In the genomic region with DNA sequence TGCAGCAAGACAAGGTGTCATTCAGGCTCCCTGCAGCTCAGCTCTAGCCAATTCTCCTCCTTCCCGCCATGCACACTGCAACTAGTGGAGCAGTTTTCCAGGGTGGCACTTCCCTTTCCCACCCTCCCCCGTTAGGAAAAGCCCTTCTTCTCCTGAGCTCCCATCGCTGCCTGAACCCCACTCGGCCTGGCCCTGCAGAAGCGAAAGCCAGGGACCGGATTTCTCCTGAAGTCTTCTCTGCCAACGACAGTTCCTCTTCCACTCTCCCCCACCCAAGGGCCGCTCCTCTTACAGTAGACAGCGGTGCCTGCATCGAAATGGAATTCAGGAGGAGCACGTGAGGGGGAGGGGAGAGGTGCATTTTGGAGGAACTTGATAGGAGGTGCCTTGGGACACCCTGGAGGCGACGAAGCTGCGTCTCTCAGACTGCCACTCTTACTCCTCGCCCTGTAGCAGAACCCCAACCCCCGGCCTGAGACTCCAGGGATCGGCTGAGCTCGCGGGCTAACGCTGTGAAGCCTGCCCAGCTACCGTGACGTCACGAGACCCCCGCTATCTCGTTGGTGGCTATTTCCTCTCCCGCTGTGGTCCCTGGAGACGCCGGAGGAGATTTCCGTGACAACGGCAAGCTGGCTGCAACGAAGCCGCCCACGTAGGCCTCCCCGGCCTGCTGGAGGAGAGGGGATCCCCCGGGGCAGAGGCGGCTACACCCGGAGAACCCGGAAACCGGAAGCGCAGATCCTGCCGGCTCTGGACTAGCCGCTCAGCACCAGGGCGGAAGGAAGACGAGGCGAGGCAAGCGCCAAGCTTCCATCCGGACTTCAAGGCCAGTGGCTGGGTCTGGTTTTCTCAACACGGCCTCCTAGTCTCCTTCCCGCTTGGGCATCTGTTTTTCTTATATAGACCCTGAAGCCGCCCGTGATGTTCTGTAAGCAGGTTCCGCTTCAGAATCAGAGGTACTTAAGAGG, we compare ENCODE assay signal across 1 cellular context.
A peak's percentile ranks its signal among the peaks of the same experiment; 100 is the strongest.
TF ChIP-seq lines count a peak whose summit lies in the region.

No MANE protein-coding gene starts in this region.

TF ChIP-seq in GM12878, 131 proteins besides CTCF, POLR2A, EP300 and RAD21 (continued from another document and continues in another):
- TF ChIP-seq NR2F1 (conservative IDR thresholded peaks at IDR 0.05) (peak; percentile 40; the same call in 1 of the 2 replicates), PML (IDR thresholded peaks at IDR 0.05; ENCODE audit: low read length) (peak; percentile 68), NFXL1 (IDR thresholded peaks at IDR 0.05; ENCODE audit: borderline replicate concordance) (no peak), GABPA (IDR thresholded peaks at IDR 0.05; ENCODE audit: low read depth) (peak; percentile 80), SREBF1 (IDR thresholded peaks at IDR 0.05; ENCODE audit: low read length) (no peak), KAT2A (conservative IDR thresholded peaks at IDR 0.05; ENCODE audit: control insufficient read depth, low read depth, low read length) (no peak), ESRRA (IDR thresholded peaks at IDR 0.05; ENCODE audit: low read length) (no peak), BRCA1 (IDR thresholded peaks at IDR 0.05; ENCODE audit: low read depth, low read length) (peak; percentile 51; the same call in 1 of the 2 replicates), JUND (IDR thresholded peaks at IDR 0.05; ENCODE audit: low read depth, low read length) (no peak), NFIC (IDR thresholded peaks at IDR 0.05; ENCODE audit: low read depth, low read length) (peak; percentile 47; the same call in 1 of the 2 replicates), ZNF274 (IDR thresholded peaks at IDR 0.05; ENCODE audit: insufficient read depth, insufficient read length) (no peak), ZNF207 (IDR thresholded peaks at IDR 0.05; ENCODE audit: borderline replicate concordance) (peak; percentile 69; the same call in 1 of the 2 replicates), NR2C2 (IDR thresholded peaks at IDR 0.05; ENCODE audit: borderline replicate concordance, control insufficient read depth, insufficient read length, low read depth) (no peak), MYB (IDR thresholded peaks at IDR 0.05; ENCODE audit: borderline replicate concordance, low read depth, low read length) (0 out of 2 replicates have a peak, but pooled peaks have one; percentile 27), SMAD5 (IDR thresholded peaks at IDR 0.05; ENCODE audit: low read depth) (no peak), GATAD2B (conservative IDR thresholded peaks at IDR 0.05; ENCODE audit: low read depth) (0 out of 2 replicates have a peak, but pooled peaks have one; percentile 88), CBX3 (IDR thresholded peaks at IDR 0.05; ENCODE audit: borderline replicate concordance, low read depth) (no peak), EGR1 (IDR thresholded peaks at IDR 0.05; ENCODE audit: borderline replicate concordance in 1 of 2, low read depth in 2 of 2, low read length in 2 of 2) (peak; percentile 25 to 99), E2F4 (IDR thresholded peaks at IDR 0.05; ENCODE audit: low read depth, low read length) (no peak), JUNB (IDR thresholded peaks at IDR 0.05) (no peak; the same call in 1 of the 2 replicates), WRNIP1 (IDR thresholded peaks at IDR 0.05; ENCODE audit: borderline replicate concordance, low read depth, low read length) (no peak), SIX5 (IDR thresholded peaks at IDR 0.05; ENCODE audit: low read depth, low read length, severe bottlenecking) (no peak), ZNF24 (IDR thresholded peaks at IDR 0.05) (no peak)
- TF ChIP-seq, protein P1, sequence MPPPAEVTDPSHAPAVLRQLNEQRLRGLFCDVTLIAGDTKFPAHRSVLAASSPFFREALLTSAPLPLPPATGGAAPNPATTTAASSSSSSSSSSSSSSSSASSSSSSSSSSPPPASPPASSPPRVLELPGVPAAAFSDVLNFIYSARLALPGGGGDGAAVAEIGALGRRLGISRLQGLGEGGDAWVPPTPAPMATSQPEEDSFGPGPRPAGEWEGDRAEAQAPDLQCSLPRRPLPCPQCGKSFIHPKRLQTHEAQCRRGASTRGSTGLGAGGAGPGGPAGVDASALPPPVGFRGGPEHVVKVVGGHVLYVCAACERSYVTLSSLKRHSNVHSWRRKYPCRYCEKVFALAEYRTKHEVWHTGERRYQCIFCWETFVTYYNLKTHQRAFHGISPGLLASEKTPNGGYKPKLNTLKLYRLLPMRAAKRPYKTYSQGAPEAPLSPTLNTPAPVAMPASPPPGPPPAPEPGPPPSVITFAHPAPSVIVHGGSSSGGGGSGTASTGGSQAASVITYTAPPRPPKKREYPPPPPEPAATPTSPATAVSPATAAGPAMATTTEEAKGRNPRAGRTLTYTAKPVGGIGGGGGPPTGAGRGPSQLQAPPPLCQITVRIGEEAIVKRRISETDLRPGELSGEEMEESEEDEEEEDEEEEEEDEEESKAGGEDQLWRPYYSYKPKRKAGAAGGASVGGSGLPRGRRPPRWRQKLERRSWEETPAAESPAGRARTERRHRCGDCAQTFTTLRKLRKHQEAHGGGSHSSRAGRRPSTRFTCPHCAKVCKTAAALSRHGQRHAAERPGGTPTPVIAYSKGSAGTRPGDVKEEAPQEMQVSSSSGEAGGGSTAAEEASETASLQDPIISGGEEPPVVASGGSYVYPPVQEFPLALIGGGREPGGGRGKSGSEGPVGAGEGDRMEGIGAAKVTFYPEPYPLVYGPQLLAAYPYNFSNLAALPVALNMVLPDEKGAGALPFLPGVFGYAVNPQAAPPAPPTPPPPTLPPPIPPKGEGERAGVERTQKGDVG (CRISPR knock-in tag; IDR thresholded peaks at IDR 0.05), result no peak
- TF ChIP-seq, protein P2, sequence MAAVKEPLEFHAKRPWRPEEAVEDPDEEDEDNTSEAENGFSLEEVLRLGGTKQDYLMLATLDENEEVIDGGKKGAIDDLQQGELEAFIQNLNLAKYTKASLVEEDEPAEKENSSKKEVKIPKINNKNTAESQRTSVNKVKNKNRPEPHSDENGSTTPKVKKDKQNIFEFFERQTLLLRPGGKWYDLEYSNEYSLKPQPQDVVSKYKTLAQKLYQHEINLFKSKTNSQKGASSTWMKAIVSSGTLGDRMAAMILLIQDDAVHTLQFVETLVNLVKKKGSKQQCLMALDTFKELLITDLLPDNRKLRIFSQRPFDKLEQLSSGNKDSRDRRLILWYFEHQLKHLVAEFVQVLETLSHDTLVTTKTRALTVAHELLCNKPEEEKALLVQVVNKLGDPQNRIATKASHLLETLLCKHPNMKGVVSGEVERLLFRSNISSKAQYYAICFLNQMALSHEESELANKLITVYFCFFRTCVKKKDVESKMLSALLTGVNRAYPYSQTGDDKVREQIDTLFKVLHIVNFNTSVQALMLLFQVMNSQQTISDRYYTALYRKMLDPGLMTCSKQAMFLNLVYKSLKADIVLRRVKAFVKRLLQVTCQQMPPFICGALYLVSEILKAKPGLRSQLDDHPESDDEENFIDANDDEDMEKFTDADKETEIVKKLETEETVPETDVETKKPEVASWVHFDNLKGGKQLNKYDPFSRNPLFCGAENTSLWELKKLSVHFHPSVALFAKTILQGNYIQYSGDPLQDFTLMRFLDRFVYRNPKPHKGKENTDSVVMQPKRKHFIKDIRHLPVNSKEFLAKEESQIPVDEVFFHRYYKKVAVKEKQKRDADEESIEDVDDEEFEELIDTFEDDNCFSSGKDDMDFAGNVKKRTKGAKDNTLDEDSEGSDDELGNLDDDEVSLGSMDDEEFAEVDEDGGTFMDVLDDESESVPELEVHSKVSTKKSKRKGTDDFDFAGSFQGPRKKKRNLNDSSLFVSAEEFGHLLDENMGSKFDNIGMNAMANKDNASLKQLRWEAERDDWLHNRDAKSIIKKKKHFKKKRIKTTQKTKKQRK (IDR thresholded peaks at IDR 0.05; ENCODE audit: low read depth, low read length), result no peak
- TF ChIP-seq, protein P3, sequence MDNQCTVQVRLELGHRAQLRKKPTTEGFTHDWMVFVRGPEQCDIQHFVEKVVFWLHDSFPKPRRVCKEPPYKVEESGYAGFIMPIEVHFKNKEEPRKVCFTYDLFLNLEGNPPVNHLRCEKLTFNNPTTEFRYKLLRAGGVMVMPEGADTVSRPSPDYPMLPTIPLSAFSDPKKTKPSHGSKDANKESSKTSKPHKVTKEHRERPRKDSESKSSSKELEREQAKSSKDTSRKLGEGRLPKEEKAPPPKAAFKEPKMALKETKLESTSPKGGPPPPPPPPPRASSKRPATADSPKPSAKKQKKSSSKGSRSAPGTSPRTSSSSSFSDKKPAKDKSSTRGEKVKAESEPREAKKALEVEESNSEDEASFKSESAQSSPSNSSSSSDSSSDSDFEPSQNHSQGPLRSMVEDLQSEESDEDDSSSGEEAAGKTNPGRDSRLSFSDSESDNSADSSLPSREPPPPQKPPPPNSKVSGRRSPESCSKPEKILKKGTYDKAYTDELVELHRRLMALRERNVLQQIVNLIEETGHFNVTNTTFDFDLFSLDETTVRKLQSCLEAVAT (IDR thresholded peaks at IDR 0.05), result no peak; the same call in 1 of the 2 replicates
- TF ChIP-seq, protein P4, sequence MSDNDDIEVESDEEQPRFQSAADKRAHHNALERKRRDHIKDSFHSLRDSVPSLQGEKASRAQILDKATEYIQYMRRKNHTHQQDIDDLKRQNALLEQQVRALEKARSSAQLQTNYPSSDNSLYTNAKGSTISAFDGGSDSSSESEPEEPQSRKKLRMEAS (IDR thresholded peaks at IDR 0.05; ENCODE audit: low read depth, low read length), result peak; percentile 32
- TF ChIP-seq, protein P5, sequence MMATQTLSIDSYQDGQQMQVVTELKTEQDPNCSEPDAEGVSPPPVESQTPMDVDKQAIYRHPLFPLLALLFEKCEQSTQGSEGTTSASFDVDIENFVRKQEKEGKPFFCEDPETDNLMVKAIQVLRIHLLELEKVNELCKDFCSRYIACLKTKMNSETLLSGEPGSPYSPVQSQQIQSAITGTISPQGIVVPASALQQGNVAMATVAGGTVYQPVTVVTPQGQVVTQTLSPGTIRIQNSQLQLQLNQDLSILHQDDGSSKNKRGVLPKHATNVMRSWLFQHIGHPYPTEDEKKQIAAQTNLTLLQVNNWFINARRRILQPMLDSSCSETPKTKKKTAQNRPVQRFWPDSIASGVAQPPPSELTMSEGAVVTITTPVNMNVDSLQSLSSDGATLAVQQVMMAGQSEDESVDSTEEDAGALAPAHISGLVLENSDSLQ (IDR thresholded peaks at IDR 0.05), result peak; percentile 46; the same call in 1 of the 2 replicates
- TF ChIP-seq, protein P6, sequence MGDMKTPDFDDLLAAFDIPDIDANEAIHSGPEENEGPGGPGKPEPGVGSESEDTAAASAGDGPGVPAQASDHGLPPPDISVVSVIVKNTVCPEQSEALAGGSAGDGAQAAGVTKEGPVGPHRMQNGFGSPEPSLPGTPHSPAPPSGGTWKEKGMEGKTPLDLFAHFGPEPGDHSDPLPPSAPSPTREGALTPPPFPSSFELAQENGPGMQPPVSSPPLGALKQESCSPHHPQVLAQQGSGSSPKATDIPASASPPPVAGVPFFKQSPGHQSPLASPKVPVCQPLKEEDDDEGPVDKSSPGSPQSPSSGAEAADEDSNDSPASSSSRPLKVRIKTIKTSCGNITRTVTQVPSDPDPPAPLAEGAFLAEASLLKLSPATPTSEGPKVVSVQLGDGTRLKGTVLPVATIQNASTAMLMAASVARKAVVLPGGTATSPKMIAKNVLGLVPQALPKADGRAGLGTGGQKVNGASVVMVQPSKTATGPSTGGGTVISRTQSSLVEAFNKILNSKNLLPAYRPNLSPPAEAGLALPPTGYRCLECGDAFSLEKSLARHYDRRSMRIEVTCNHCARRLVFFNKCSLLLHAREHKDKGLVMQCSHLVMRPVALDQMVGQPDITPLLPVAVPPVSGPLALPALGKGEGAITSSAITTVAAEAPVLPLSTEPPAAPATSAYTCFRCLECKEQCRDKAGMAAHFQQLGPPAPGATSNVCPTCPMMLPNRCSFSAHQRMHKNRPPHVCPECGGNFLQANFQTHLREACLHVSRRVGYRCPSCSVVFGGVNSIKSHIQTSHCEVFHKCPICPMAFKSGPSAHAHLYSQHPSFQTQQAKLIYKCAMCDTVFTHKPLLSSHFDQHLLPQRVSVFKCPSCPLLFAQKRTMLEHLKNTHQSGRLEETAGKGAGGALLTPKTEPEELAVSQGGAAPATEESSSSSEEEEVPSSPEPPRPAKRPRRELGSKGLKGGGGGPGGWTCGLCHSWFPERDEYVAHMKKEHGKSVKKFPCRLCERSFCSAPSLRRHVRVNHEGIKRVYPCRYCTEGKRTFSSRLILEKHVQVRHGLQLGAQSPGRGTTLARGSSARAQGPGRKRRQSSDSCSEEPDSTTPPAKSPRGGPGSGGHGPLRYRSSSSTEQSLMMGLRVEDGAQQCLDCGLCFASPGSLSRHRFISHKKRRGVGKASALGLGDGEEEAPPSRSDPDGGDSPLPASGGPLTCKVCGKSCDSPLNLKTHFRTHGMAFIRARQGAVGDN (IDR thresholded peaks at IDR 0.05), result peak; percentile 70
- TF ChIP-seq, protein P7, sequence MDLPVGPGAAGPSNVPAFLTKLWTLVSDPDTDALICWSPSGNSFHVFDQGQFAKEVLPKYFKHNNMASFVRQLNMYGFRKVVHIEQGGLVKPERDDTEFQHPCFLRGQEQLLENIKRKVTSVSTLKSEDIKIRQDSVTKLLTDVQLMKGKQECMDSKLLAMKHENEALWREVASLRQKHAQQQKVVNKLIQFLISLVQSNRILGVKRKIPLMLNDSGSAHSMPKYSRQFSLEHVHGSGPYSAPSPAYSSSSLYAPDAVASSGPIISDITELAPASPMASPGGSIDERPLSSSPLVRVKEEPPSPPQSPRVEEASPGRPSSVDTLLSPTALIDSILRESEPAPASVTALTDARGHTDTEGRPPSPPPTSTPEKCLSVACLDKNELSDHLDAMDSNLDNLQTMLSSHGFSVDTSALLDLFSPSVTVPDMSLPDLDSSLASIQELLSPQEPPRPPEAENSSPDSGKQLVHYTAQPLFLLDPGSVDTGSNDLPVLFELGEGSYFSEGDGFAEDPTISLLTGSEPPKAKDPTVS (IDR thresholded peaks at IDR 0.05; ENCODE audit: low read depth, low read length), result no peak
- TF ChIP-seq, protein P8, sequence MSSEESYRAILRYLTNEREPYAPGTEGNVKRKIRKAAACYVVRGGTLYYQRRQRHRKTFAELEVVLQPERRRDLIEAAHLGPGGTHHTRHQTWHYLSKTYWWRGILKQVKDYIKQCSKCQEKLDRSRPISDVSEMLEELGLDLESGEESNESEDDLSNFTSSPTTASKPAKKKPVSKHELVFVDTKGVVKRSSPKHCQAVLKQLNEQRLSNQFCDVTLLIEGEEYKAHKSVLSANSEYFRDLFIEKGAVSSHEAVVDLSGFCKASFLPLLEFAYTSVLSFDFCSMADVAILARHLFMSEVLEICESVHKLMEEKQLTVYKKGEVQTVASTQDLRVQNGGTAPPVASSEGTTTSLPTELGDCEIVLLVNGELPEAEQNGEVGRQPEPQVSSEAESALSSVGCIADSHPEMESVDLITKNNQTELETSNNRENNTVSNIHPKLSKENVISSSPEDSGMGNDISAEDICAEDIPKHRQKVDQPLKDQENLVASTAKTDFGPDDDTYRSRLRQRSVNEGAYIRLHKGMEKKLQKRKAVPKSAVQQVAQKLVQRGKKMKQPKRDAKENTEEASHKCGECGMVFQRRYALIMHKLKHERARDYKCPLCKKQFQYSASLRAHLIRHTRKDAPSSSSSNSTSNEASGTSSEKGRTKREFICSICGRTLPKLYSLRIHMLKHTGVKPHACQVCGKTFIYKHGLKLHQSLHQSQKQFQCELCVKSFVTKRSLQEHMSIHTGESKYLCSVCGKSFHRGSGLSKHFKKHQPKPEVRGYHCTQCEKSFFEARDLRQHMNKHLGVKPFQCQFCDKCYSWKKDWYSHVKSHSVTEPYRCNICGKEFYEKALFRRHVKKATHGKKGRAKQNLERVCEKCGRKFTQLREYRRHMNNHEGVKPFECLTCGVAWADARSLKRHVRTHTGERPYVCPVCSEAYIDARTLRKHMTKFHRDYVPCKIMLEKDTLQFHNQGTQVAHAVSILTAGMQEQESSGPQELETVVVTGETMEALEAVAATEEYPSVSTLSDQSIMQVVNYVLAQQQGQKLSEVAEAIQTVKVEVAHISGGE (CRISPR knock-in tag; IDR thresholded peaks at IDR 0.05), result peak; percentile 11; the same call in 1 of the 2 replicates
